In the genomic region with DNA sequence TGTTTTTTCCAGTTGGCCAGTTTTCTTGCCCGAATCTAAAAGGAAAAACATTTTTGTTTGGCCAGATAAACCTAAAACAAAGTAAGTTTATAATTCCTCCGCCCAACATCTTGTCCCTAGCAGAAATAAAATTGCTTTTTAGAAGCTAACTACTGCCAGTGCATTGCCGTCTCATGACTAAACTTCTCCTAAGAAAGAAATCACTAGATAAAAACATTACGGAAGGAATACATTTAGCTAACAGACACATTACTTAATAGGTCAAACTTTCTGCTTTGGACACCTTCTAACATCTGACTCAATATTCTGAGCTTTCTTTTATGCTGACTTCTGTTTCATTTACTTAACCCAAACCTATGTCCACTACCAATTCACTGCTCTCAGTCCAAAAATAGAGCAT, we compare ENCODE assay signal across 14 cellular contexts. TPM values are rescaled to one million over a fixed set of nuclear protein-coding genes. Genes with fewer than 3 reads are reported as not detected.
DNase-seq lines count a peak whose midpoint lies in the region; ATAC-seq and TF ChIP-seq lines count a peak whose summit lies in the region.
"Had no signal": no experiment of that assay in that cellular context is flagged by ENCODE, and none has a peak within 500 bp of the region (broad histone marks: within the 10 kb centered on the region; RNA-seq: fewer than 3 reads in every experiment).

No MANE protein-coding gene starts in this region.

- H3K4me2 ChIP-seq in hepatocyte, result peak overlapping the region; percentile 54

- no peaks in the 10 kb centered on the region for H3K36me3 ChIP-seq in hepatocyte (replicated peaks; ENCODE audit: insufficient read depth, low read depth)
- H3K36me3 ChIP-seq in stomach smooth muscle (ENCODE audit: control insufficient read depth in 2 of 2, insufficient read depth in 2 of 2, low read length in 2 of 2), result no peaks in the 10 kb centered on the region
- H3K36me3 ChIP-seq in body of pancreas (replicated peaks in 1 of 2; ENCODE audit: insufficient read depth in 1 of 2, low read depth in 2 of 2), result no peaks in the 10 kb centered on the region

- no peaks in the 10 kb centered on the region for H3K27me3 Mint-ChIP-seq in activated T-helper 2 cell treated with anti-CD3 and anti-CD28 coated beads, Interferon-gamma antibody, Interleukin-2, Interleukin-4, amounts not matched to agents 10 μg/mL and 5 μg/mL and 100 μg/mL, durations not matched to agents 14 hours and 24 hours and 36 hours (ENCODE audit: low read depth)
- H3K27me3 Mint-ChIP-seq: activated naive CD8-positive, alpha-beta T cell treated with anti-CD3 and anti-CD28 coated beads, Interleukin-2, amount 10 ng/mL, durations not matched to agents 7 days and 5 days had no signal

- H3K9me3 ChIP-seq in hepatocyte (ENCODE audit: low read depth) (no peaks in the 10 kb centered on the region), stomach smooth muscle (ENCODE audit: control insufficient read depth in 2 of 2, low read length in 2 of 2) (no peaks in the 10 kb centered on the region), body of pancreas (no peaks in the 10 kb centered on the region)

- TF ChIP-seq CTCF in hepatocyte (IDR thresholded peaks at IDR 0.05; ENCODE audit: poor library complexity) (no peak), body of pancreas (IDR thresholded peaks at IDR 0.05) (no peak)

- H3K4me1 Mint-ChIP-seq in activated T-helper 2 cell treated with anti-CD3 and anti-CD28 coated beads, Interferon-gamma antibody, Interleukin-2, Interleukin-4, amounts not matched to agents 10 μg/mL and 5 μg/mL and 100 μg/mL, durations not matched to agents 14 hours and 24 hours and 36 hours (ENCODE audit: low read depth), result no peaks in the 10 kb centered on the region

- H3K4me1 ChIP-seq in hepatocyte (ENCODE audit: insufficient read depth) (no peaks in the 10 kb centered on the region), stomach smooth muscle (ENCODE audit: control insufficient read depth, insufficient read depth, low read length) (no peaks in the 10 kb centered on the region), body of pancreas (no peaks in the 10 kb centered on the region)

- no peak for ATAC-seq in body of pancreas

- intact Hi-C loops in body of pancreas (cut with DNase I), result no loop called here
- intact Hi-C loops in activated T-helper 2 cell treated with anti-CD3 and anti-CD28 coated beads, Interferon-gamma antibody, Interleukin-2, Interleukin-4, amounts not matched to agents 10 μg/mL and 5 μg/mL and 100 μg/mL, durations not matched to agents 14 hours and 24 hours and 36 hours (cut with micrococcal nuclease), result no loop called here

- H3K27ac Mint-ChIP-seq in activated T-helper 2 cell treated with anti-CD3 and anti-CD28 coated beads, Interferon-gamma antibody, Interleukin-2, Interleukin-4, amounts not matched to agents 10 μg/mL and 5 μg/mL and 100 μg/mL, durations not matched to agents 14 hours and 24 hours and 36 hours, result no peak overlapping the region
- H3K27ac Mint-ChIP-seq: activated naive CD8-positive, alpha-beta T cell treated with anti-CD3 and anti-CD28 coated beads, Interleukin-2, amount 10 ng/mL, durations not matched to agents 7 days and 5 days had no signal

- no peak for TF ChIP-seq POLR2A in body of pancreas (IDR thresholded peaks at IDR 0.05)

- no peaks in the 10 kb centered on the region for H3K27me3 ChIP-seq in hepatocyte
- H3K27me3 ChIP-seq in stomach smooth muscle (ENCODE audit: control insufficient read depth in 1 of 2, insufficient read depth in 2 of 2, low read length in 2 of 2), result no peaks in the 10 kb centered on the region
- H3K27me3 ChIP-seq in body of pancreas, result no peaks in the 10 kb centered on the region

- DNase-seq in GM03348 (ENCODE audit: low spot score) (peak; percentile 66), astrocyte of the hippocampus (ENCODE audit: low read depth, low spot score) (peak; percentile 30), hepatocyte (ENCODE audit: low spot score) (no peak), NCI-H345 treated with DMSO at 0.1 percent for 48 hours (lab: John Stamatoyannopoulos, UW; ENCODE audit: unreplicated experiment) (no peak), body of pancreas (no peak)
- no peak for DNase-seq in activated T-helper 2 cell treated with anti-CD3 and anti-CD28 coated beads, Interferon-gamma antibody, Interleukin-2, Interleukin-4, amounts not matched to agents 10 μg/mL and 5 μg/mL and 100 μg/mL, durations not matched to agents 14 hours and 24 hours and 36 hours (ENCODE audit: low spot score)
- no peak for DNase-seq in stimulated activated CD4-positive, alpha-beta T cell treated with anti-CD3 and anti-CD28 coated beads, Interleukin-12 subunit alpha, Interleukin-12 subunit beta, amount 100 ng/mL, for 4 hours
- DNase-seq: activated CD4-positive, alpha-beta T cell treated with anti-CD3 and anti-CD28 coated beads, Interleukin-2, amount 50 U/mL, for 48 hours; activated naive CD8-positive, alpha-beta T cell treated with anti-CD3 and anti-CD28 coated beads, Interleukin-2, amount 10 ng/mL, durations not matched to agents 7 days and 5 days; islet precursor cell; MM.1S; NCI-H526 treated with DMSO at 0.1 percent for 48 hours had no signal

- H3K27ac ChIP-seq in hepatocyte, result peak overlapping the region; percentile 17
- H3K27ac ChIP-seq in stomach smooth muscle (ENCODE audit: low read length), result peak overlapping the region; percentile 7
- peak overlapping the region in 1 of 4 donors; percentile 39 for H3K27ac ChIP-seq in body of pancreas
- H3K27ac ChIP-seq: SK-N-MC had no signal

- H2AFZ ChIP-seq in hepatocyte, result no peak overlapping the region

- H3K36me3 Mint-ChIP-seq in activated T-helper 2 cell treated with anti-CD3 and anti-CD28 coated beads, Interferon-gamma antibody, Interleukin-2, Interleukin-4, amounts not matched to agents 10 μg/mL and 5 μg/mL and 100 μg/mL, durations not matched to agents 14 hours and 24 hours and 36 hours (ENCODE audit: low read depth), result no peaks in the 10 kb centered on the region
- H3K36me3 Mint-ChIP-seq: activated naive CD8-positive, alpha-beta T cell treated with anti-CD3 and anti-CD28 coated beads, Interleukin-2, amount 10 ng/mL, durations not matched to agents 7 days and 5 days had no signal

- no peaks in the 10 kb centered on the region for H3K9me3 Mint-ChIP-seq in activated T-helper 2 cell treated with anti-CD3 and anti-CD28 coated beads, Interferon-gamma antibody, Interleukin-2, Interleukin-4, amounts not matched to agents 10 μg/mL and 5 μg/mL and 100 μg/mL, durations not matched to agents 14 hours and 24 hours and 36 hours
- H3K9me3 Mint-ChIP-seq: activated naive CD8-positive, alpha-beta T cell treated with anti-CD3 and anti-CD28 coated beads, Interleukin-2, amount 10 ng/mL, durations not matched to agents 7 days and 5 days had no signal

- H3K9me2 ChIP-seq in hepatocyte (replicated peaks; ENCODE audit: insufficient read depth), result no peaks in the 10 kb centered on the region

- 75% methylated on average over 4 of the region's 4 CpGs for WGBS in hepatocyte (ENCODE audit: low lambda C conversion rate, missing lambda C conversion rate)
- 42 to 47% methylated on average over 4 of the region's 4 CpGs for WGBS in body of pancreas, 2 donors

- no peak overlapping the region for H3K4me3 ChIP-seq in hepatocyte
- peak overlapping the region in 1 of 2 donors; percentile 1 for H3K4me3 ChIP-seq in stomach smooth muscle (ENCODE audit: low read length in 2 of 2)
- no peak overlapping the region for H3K4me3 ChIP-seq in body of pancreas
- H3K4me3 ChIP-seq: SK-N-MC had no signal

- peak overlapping the region in 1 of 2 donors; percentile 35 for H3K9ac ChIP-seq in stomach smooth muscle (ENCODE audit: low read length in 2 of 2)

- peaks cover 47% of the 10 kb centered on the region for H3K79me2 ChIP-seq in hepatocyte

- no peak overlapping the region for H3K4me3 Mint-ChIP-seq in activated T-helper 2 cell treated with anti-CD3 and anti-CD28 coated beads, Interferon-gamma antibody, Interleukin-2, Interleukin-4, amounts not matched to agents 10 μg/mL and 5 μg/mL and 100 μg/mL, durations not matched to agents 14 hours and 24 hours and 36 hours (ENCODE audit: low read depth)
- H3K4me3 Mint-ChIP-seq: activated naive CD8-positive, alpha-beta T cell treated with anti-CD3 and anti-CD28 coated beads, Interleukin-2, amount 10 ng/mL, durations not matched to agents 7 days and 5 days had no signal

- H4K20me1 ChIP-seq in hepatocyte (ENCODE audit: insufficient read depth, poor library complexity, severe bottlenecking), result peaks cover 13% of the 10 kb centered on the region

RNA-seq across cellular contexts. Expression of a gene that starts 36.2 kb away (rescaled TPM):
- total RNA-seq in hepatocyte (11.2 and 11.6 TPM in 2 replicates), body of pancreas (10 to 100 TPM in 1 of 2 donors, 1 to 10 TPM in 1; 6.7 to 11.9 TPM)
- polyA plus RNA-seq in hepatocyte, result 2.7 and 8.0 TPM in 2 replicates
- total RNA-seq in activated T-helper 2 cell treated with anti-CD3 and anti-CD28 coated beads, Interferon-gamma antibody, Interleukin-2, Interleukin-4, amounts not matched to agents 10 μg/mL and 5 μg/mL and 100 μg/mL, durations not matched to agents 14 hours and 24 hours and 36 hours, result 18.1 and 18.8 TPM in 2 replicates

Comparison
In these comparisons a context has a peak if more than half of its experiments do, and no peak if none do; other contexts are left out.
1. DNase-seq: peak in GM03348 (single experiment) and astrocyte of the hippocampus (single experiment); none in hepatocyte (single experiment), NCI-H345 treated with DMSO at 0.1 percent for 48 hours (single experiment), body of pancreas (0 of 4), activated T-helper 2 cell treated with anti-CD3 and anti-CD28 coated beads, Interferon-gamma antibody, Interleukin-2, Interleukin-4, amounts not matched to agents 10 μg/mL and 5 μg/mL and 100 μg/mL, durations not matched to agents 14 hours and 24 hours and 36 hours (single experiment) and stimulated activated CD4-positive, alpha-beta T cell treated with anti-CD3 and anti-CD28 coated beads, Interleukin-12 subunit alpha, Interleukin-12 subunit beta, amount 100 ng/mL, for 4 hours (single experiment).